Comparison of ENCODE assay signal across 9 cellular contexts in genomic region chr16:2516391-2517240, GRCh38. TPM values are rescaled to one million over a fixed set of nuclear protein-coding genes. Genes with fewer than 3 reads are reported as not detected.
A peak's percentile ranks its signal among the peaks of the same experiment; 100 is the strongest.
DNase-seq lines count a peak whose midpoint lies in the region; ATAC-seq and TF ChIP-seq lines count a peak whose summit lies in the region.
"Had no signal": no experiment of that assay in that cellular context is flagged by ENCODE, and none has a peak within 500 bp of the region (broad histone marks: within the 10 kb centered on the region; RNA-seq: fewer than 3 reads in every experiment).

No MANE protein-coding gene starts in this region.

- TF ChIP-seq CTCF in mucosa of descending colon (IDR thresholded peaks at IDR 0.05), result no peak
- TF ChIP-seq CTCF in BE2C (IDR thresholded peaks at IDR 0.05; ENCODE audit: low read depth, low read length), result no peak

- peak overlapping the region; percentile 0 for H3K27ac ChIP-seq in caudate nucleus (ENCODE audit: low read depth, low read length)
- H3K27ac ChIP-seq: ovary had no signal

- in situ Hi-C loops in ACHN (cut with HindIII; ENCODE audit: low pct_ligation_motif_present, low pct_unique_long_range_greater_than_20kb, low sequenced_read_pairs), result no loop called here

- no peaks in the 10 kb centered on the region for H3K27me3 ChIP-seq in BE2C
- H3K27me3 ChIP-seq: ovary had no signal

- H3K9me3 ChIP-seq in mucosa of descending colon (no peaks in the 10 kb centered on the region), BE2C (no peaks in the 10 kb centered on the region)
- H3K9me3 ChIP-seq: ovary had no signal

- H3K36me3 ChIP-seq in mucosa of descending colon (ENCODE audit: low read depth), result no peaks in the 10 kb centered on the region
- H3K36me3 ChIP-seq in BE2C, result peaks cover 13% of the 10 kb centered on the region
- H3K36me3 ChIP-seq: ovary had no signal

- H3K4me3 ChIP-seq in mucosa of descending colon (no peak overlapping the region), BE2C (ENCODE audit: low read depth, low read length) (no peak overlapping the region)
- H3K4me3 ChIP-seq: ovary had no signal

- peak; percentile 53 for DNase-seq in ACHN
- DNase-seq in NAMALWA (ENCODE audit: low spot score), result peak; percentile 43
- DNase-seq in caudate nucleus (lab: John Stamatoyannopoulos, UW), result no peak
- peak in 2 of 3 donors; percentile 46 to 65 for DNase-seq in mucosa of descending colon
- DNase-seq in NCI-H1092 treated with DMSO at 0.1 percent for 48 hours (lab: John Stamatoyannopoulos, UW), result no peak
- DNase-seq in stimulated activated CD4-positive, alpha-beta T cell treated with anti-CD3 and anti-CD28 coated beads, Interleukin-12 subunit alpha, Interleukin-12 subunit beta, amount 100 ng/mL, for 4 hours, result no peak
- no peak for DNase-seq in BE2C

- intact Hi-C loops in mucosa of descending colon (cut with DNase I, micrococcal nuclease), result no loop called here

- ATAC-seq in mucosa of descending colon (no peak), GM18858 (IDR thresholded peaks at IDR 0.05; ENCODE audit: unreplicated experiment) (no peak)

- H3K4me1 ChIP-seq in mucosa of descending colon (ENCODE audit: low read depth) (peaks cover 58% of the 10 kb centered on the region), BE2C (peaks cover 6% of the 10 kb centered on the region; the same call in 1 of the 2 replicates)

RNA-seq across cellular contexts. Expression of gene ATP6V0C, which starts 2.9 kb away (rescaled TPM):
- 100 to 1,000 TPM; 171 to 261 (median 201) TPM for total RNA-seq in mucosa of descending colon
- 645 TPM for polyA plus RNA-seq in BE2C (2012; ENCODE audit: insufficient read depth, insufficient read length, low read depth)

RNA-seq across cellular contexts. Expression of gene AMDHD2, which starts 3.6 kb away (rescaled TPM):
- 10 to 100 TPM; 33.6 to 51.2 (median 38.4) TPM for total RNA-seq in mucosa of descending colon
- polyA plus RNA-seq in BE2C (2012; ENCODE audit: insufficient read depth, insufficient read length, low read depth), result 39.4 TPM

RNA-seq across cellular contexts. Expression of gene CEMP1, which starts 14.6 kb away (rescaled TPM):
- 1 to 10 TPM in 1 of 3 donors, under 1 TPM in 1, not detected in 1; 0.89 to 1.2 TPM for total RNA-seq in mucosa of descending colon
- polyA plus RNA-seq in BE2C (2012; ENCODE audit: insufficient read depth, insufficient read length, low read depth), result 4.7 TPM

RNA-seq across cellular contexts. Expression of gene PDPK1, which starts 21.2 kb away (rescaled TPM):
- 10 to 100 TPM; 73.3 to 79.6 (median 79.3) TPM for total RNA-seq in mucosa of descending colon
- polyA plus RNA-seq in BE2C (2012; ENCODE audit: insufficient read depth, insufficient read length, low read depth), result 52.4 TPM

RNA-seq across cellular contexts. Expression of gene TBC1D24, which starts 41.7 kb away (rescaled TPM):
- total RNA-seq in mucosa of descending colon, result 10 to 100 TPM in 1 of 3 donors, 1 to 10 TPM in 2; 6.9 to 14.3 (median 8.5) TPM
- 27.6 TPM for polyA plus RNA-seq in BE2C (2012; ENCODE audit: insufficient read depth, insufficient read length, low read depth)

Comparison
In these comparisons a context has a peak if more than half of its experiments do, and no peak if none do; other contexts are left out.
1. DNase-seq: peak in ACHN (single experiment), NAMALWA (single experiment) and mucosa of descending colon (2 of 3); none in caudate nucleus (0 of 61), NCI-H1092 treated with DMSO at 0.1 percent for 48 hours (single experiment), stimulated activated CD4-positive, alpha-beta T cell treated with anti-CD3 and anti-CD28 coated beads, Interleukin-12 subunit alpha, Interleukin-12 subunit beta, amount 100 ng/mL, for 4 hours (single experiment) and BE2C (single experiment).